Comparison of ENCODE assay signal across 14 cellular contexts in genomic region chr12:104966677-104967076, GRCh38. TPM values are rescaled to one million over a fixed set of nuclear protein-coding genes. Genes with fewer than 3 reads are reported as not detected.
DNase-seq lines count a peak whose midpoint lies in the region; ATAC-seq, FAIRE-seq and TF ChIP-seq lines count a peak whose summit lies in the region.
"Had no signal": no experiment of that assay in that cellular context is flagged by ENCODE, and none has a peak within 500 bp of the region (broad histone marks: within the 10 kb centered on the region; RNA-seq: fewer than 3 reads in every experiment).

No MANE protein-coding gene starts in this region.

- CTCF ChIA-PET in Caco-2 (lab: Charles Lee), result no interaction called here

- no peaks in the 10 kb centered on the region for H3K27me3 Mint-ChIP-seq in Caco-2 (ENCODE audit: insufficient read depth, unreplicated experiment)
- H3K27me3 Mint-ChIP-seq: activated naive CD4-positive, alpha-beta T cell treated with anti-CD3 and anti-CD28 coated beads, Interleukin-2, amount 50 U/mL, for 24 hours had no signal

- no TSS peak for BruUV-seq in Caco-2 (replicated peaks; lab: Mats Ljungman, UMichigan)

- no peaks in the 10 kb centered on the region for H3K9me3 Mint-ChIP-seq in Caco-2 (ENCODE audit: unreplicated experiment)
- H3K9me3 Mint-ChIP-seq: activated CD8-positive, alpha-beta T cell treated with anti-CD3 and anti-CD28 coated beads for 36 hours; activated naive CD4-positive, alpha-beta T cell treated with anti-CD3 and anti-CD28 coated beads, Interleukin-2, amount 50 U/mL, for 24 hours had no signal

- H3K4me1 ChIP-seq in Caco-2, result no peaks in the 10 kb centered on the region
- H3K4me1 ChIP-seq: colonic mucosa had no signal

- H3K36me3 Mint-ChIP-seq in Caco-2 (ENCODE audit: insufficient read depth, unreplicated experiment), result no peaks in the 10 kb centered on the region
- H3K36me3 Mint-ChIP-seq: activated naive CD4-positive, alpha-beta T cell treated with anti-CD3 and anti-CD28 coated beads, Interleukin-2, amount 50 U/mL, for 24 hours had no signal

- no peak overlapping the region for H3K27ac Mint-ChIP-seq in Caco-2 (ENCODE audit: unreplicated experiment)
- H3K27ac Mint-ChIP-seq: activated CD8-positive, alpha-beta T cell treated with anti-CD3 and anti-CD28 coated beads for 36 hours; activated naive CD4-positive, alpha-beta T cell treated with anti-CD3 and anti-CD28 coated beads, Interleukin-2, amount 50 U/mL, for 24 hours had no signal

- no peaks in the 10 kb centered on the region for H3K36me3 ChIP-seq in Caco-2 (ENCODE audit: control insufficient read depth, insufficient read depth, low read length)
- H3K36me3 ChIP-seq: colonic mucosa had no signal

- TF ChIP-seq POLR2A in GM12891 (IDR thresholded peaks at IDR 0.05; ENCODE audit: low read depth, low read length), result no peak

- no peak overlapping the region for H3K4me3 ChIP-seq in Caco-2 (ENCODE audit: low read depth, low read length)
- H3K4me3 ChIP-seq: colonic mucosa had no signal

- peak; percentile 84 for ATAC-seq in GM19455 (IDR thresholded peaks at IDR 0.05; ENCODE audit: unreplicated experiment)
- ATAC-seq in HG02840 (IDR thresholded peaks at IDR 0.05; ENCODE audit: low FRiP score, unreplicated experiment), result peak; percentile 72
- peak; percentile 67 for ATAC-seq in HG03457 (IDR thresholded peaks at IDR 0.05; ENCODE audit: unreplicated experiment)
- ATAC-seq: activated CD8-positive, alpha-beta T cell treated with anti-CD3 and anti-CD28 coated beads for 36 hours had no signal

- H3K4me1 Mint-ChIP-seq in Caco-2 (ENCODE audit: low read depth, unreplicated experiment), result no peaks in the 10 kb centered on the region
- H3K4me1 Mint-ChIP-seq: activated naive CD4-positive, alpha-beta T cell treated with anti-CD3 and anti-CD28 coated beads, Interleukin-2, amount 50 U/mL, for 24 hours had no signal

- no peaks in the 10 kb centered on the region for H3K9me3 ChIP-seq in Caco-2
- H3K9me3 ChIP-seq: colonic mucosa had no signal

- DNase-seq in GM12891 (ENCODE audit: insufficient read length, low spot score) (no peak), KBM-7 (no peak), Caco-2 (no peak), ACHN (no peak)
- DNase-seq in activated T-cell treated with anti-CD3 and anti-CD28 coated beads, Interleukin-2, amount 50 U/mL, for 48 hours, result no peak
- DNase-seq: activated CD8-positive, alpha-beta T cell treated with anti-CD3 and anti-CD28 coated beads for 36 hours; colonic mucosa; DMS79; foreskin fibroblast; NCI-H1694 treated with DMSO at 0.1 percent for 48 hours had no signal

- intact Hi-C loops in Caco-2 (cut with micrococcal nuclease; ENCODE audit: unreplicated experiment), result no loop called here

- no peak for TF ChIP-seq CTCF in Caco-2 (IDR thresholded peaks at IDR 0.05; ENCODE audit: insufficient read depth in 1 of 2, low read depth in 1 of 2, low read length in 1 of 2, severe bottlenecking in 1 of 2, unreplicated experiment in 1 of 2)

- POLR2A ChIA-PET in Caco-2 (lab: Charles Lee), result no interaction called here

- H3K4me3 Mint-ChIP-seq in Caco-2 (ENCODE audit: unreplicated experiment), result no peak overlapping the region
- H3K4me3 Mint-ChIP-seq: activated CD8-positive, alpha-beta T cell treated with anti-CD3 and anti-CD28 coated beads for 36 hours; activated naive CD4-positive, alpha-beta T cell treated with anti-CD3 and anti-CD28 coated beads, Interleukin-2, amount 50 U/mL, for 24 hours had no signal

- H3K27me3 ChIP-seq in Caco-2 (replicated peaks; ENCODE audit: control insufficient read depth, insufficient read depth, low read length), result no peaks in the 10 kb centered on the region
- H3K27me3 ChIP-seq: colonic mucosa had no signal

- peak; percentile 74 for FAIRE-seq in GM12891 (lab: Jason Lieb, UNC)

- in situ Hi-C loops in KBM-7 (cut with MboI; ENCODE audit: low pct_unique_long_range_greater_than_20kb, low sequenced_read_pairs), result no loop called here
- in situ Hi-C loops in ACHN (cut with HindIII; ENCODE audit: low pct_ligation_motif_present, low pct_unique_long_range_greater_than_20kb, low sequenced_read_pairs), result no loop called here

TF ChIP-seq in GM12891, 5 proteins besides CTCF, POLR2A, EP300 and RAD21:
- TF ChIP-seq TAF1 (IDR thresholded peaks at IDR 0.05; ENCODE audit: low read depth, low read length) (no peak), SPI1 (IDR thresholded peaks at IDR 0.05; ENCODE audit: low read depth, low read length) (peak; percentile 57), POLR2AphosphoS5 (IDR thresholded peaks at IDR 0.05; ENCODE audit: low read depth, low read length) (no peak)
TF ChIP-seq in GM12891: peak in this region for 1.

RNA-seq across cellular contexts. Expression of gene SLC41A2, which starts 8.6 kb away (rescaled TPM):
- 9.2 TPM for polyA plus RNA-seq in GM12891 (2012; ENCODE audit: low read depth, missing spikeins)
- 21.6 and 24.9 TPM in 2 replicates for total RNA-seq in Caco-2 (2022)

RNA-seq across cellular contexts. Expression of gene NOPCHAP1, which starts 19.4 kb away (rescaled TPM):
- polyA plus RNA-seq in GM12891 (2012; ENCODE audit: low read depth, missing spikeins), result 39.9 TPM
- 23.0 TPM in 2 replicates for total RNA-seq in Caco-2 (2022)
